In genomic region chr20:36344517-36345132, GRCh38 we compare ENCODE assay signal across 9 cellular contexts. TPM values are rescaled to one million over a fixed set of nuclear protein-coding genes. Genes with fewer than 3 reads are reported as not detected.
DNase-seq lines count a peak whose midpoint lies in the region; ATAC-seq and TF ChIP-seq lines count a peak whose summit lies in the region.
"Had no signal": no experiment of that assay in that cellular context is flagged by ENCODE, and none has a peak within 500 bp of the region (broad histone marks: within the 10 kb centered on the region; RNA-seq: fewer than 3 reads in every experiment).

No MANE protein-coding gene starts in this region.

- WGBS in psoas muscle, 3 donors, result 5 to 16% (median 11%) methylated on average over 4 of the region's 4 CpGs

- ATAC-seq in psoas muscle, result no peak
- no peak for ATAC-seq in GM18870 (IDR thresholded peaks at IDR 0.05; ENCODE audit: unreplicated experiment)
- no peak for ATAC-seq in HG03571 (IDR thresholded peaks at IDR 0.05; ENCODE audit: unreplicated experiment)

- no peaks in the 10 kb centered on the region for H3K4me1 ChIP-seq in psoas muscle

- no peak overlapping the region for H3K4me3 ChIP-seq in fibroblast of mammary gland (ENCODE audit: control insufficient read depth, low read depth, low read length)
- no peak overlapping the region for H3K4me3 ChIP-seq in retinal pigment epithelial cell (ENCODE audit: low read length)
- H3K4me3 ChIP-seq in psoas muscle, result no peak overlapping the region

- peaks cover 0 to 27% (median 0%) of the 10 kb centered on the region in 3 donors for H3K27me3 ChIP-seq in psoas muscle (ENCODE audit: insufficient read depth in 3 of 3, low read length in 2 of 3)

- no peak for TF ChIP-seq CTCF in fibroblast of mammary gland (conservative IDR thresholded peaks at IDR 0.05; ENCODE audit: control insufficient read depth, insufficient read depth, low read depth, low read length)
- TF ChIP-seq CTCF in retinal pigment epithelial cell (conservative IDR thresholded peaks at IDR 0.05; ENCODE audit: low read depth, low read length), result no peak
- no peak for TF ChIP-seq CTCF in psoas muscle (IDR thresholded peaks at IDR 0.05)

- no peaks in the 10 kb centered on the region for H3K36me3 ChIP-seq in psoas muscle (ENCODE audit: insufficient read depth in 1 of 2, low read depth in 1 of 2)

- H3K27ac ChIP-seq in psoas muscle, result no peak overlapping the region

- intact Hi-C loops in psoas muscle (cut with DNase I), result no loop called here

- DNase-seq in activated CD4-positive, alpha-beta T cell treated with anti-CD3 and anti-CD28 coated beads for 48 hours, result peak; percentile 31
- no peak for DNase-seq in activated CD4-positive, alpha-beta T cell treated with anti-CD3 and anti-CD28 coated beads for 1 hour
- DNase-seq in RPMI8226 (peak; percentile 58), fibroblast of mammary gland (ENCODE audit: low read depth) (peak; percentile 41), retinal pigment epithelial cell (ENCODE audit: low read depth) (peak; percentile 9), psoas muscle (no peak)
- DNase-seq: NCI-H2081 treated with DMSO at 0.1 percent for 48 hours had no signal

- no peaks in the 10 kb centered on the region for H3K9me3 ChIP-seq in psoas muscle

RNA-seq across cellular contexts. Expression of gene DLGAP4, which starts 38.5 kb away (rescaled TPM):
- 100 to 1,000 TPM in 2 of 4 donors, 10 to 100 TPM in 2; 72.5 to 151 (median 99.7) TPM for total RNA-seq in psoas muscle
- 10 to 100 TPM; 53.5 to 90.4 (median 79.3) TPM for polyA plus RNA-seq in psoas muscle

Comparison
In these comparisons a context has a peak if more than half of its experiments do, and no peak if none do; other contexts are left out.
1. DNase-seq: peak in activated CD4-positive, alpha-beta T cell treated with anti-CD3 and anti-CD28 coated beads for 48 hours (single experiment), RPMI8226 (single experiment), fibroblast of mammary gland (single experiment) and retinal pigment epithelial cell (single experiment); none in activated CD4-positive, alpha-beta T cell treated with anti-CD3 and anti-CD28 coated beads for 1 hour (single experiment) and psoas muscle (0 of 2).